In the genomic region with DNA sequence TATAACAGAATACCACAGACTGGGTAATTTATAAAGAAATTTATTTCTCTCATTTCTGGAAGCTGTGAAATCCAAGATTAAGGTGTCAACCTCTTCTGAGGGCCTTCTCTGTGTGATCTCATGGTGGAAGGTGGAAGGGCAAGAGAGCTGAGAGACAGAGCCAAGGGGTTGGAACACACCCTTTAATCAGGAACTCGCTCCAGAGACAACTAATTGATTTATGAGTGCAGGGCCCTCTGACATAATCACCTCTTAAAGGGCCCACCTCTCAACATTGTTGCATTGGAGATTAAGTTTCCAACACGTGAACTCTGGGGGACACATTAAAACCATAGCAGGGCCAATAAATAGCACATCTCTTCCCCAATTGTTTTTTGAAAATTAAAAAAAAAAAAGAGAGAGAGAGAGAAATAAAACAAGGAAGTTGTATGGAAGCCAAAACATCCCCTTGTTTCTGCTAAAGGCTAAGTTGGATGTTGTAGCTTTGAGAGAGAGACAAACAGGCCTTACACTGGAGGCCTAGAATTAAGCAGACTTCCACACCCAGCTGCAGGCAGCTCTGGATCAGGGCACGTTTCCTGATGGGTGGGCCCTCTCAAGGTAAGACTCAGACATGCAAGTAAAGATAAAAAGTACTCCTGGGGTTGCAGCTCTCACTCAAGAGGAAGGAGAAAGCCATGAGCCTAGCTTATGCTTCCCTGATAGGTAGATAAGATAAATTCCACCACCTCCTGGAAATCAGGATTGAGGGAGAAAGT, we compare ENCODE assay signal across 1 cellular context.
TF ChIP-seq lines count a peak whose summit lies in the region.

No MANE protein-coding gene starts in this region.

TF ChIP-seq in WTC11, 78 proteins besides CTCF, POLR2A, EP300 and RAD21:
- TF ChIP-seq ARID4B (CRISPR knock-in tag; IDR thresholded peaks at IDR 0.05; ENCODE audit: borderline replicate concordance): no peak
- no peak for TF ChIP-seq MYBL2 (CRISPR knock-in tag; IDR thresholded peaks at IDR 0.05)
- no peak for TF ChIP-seq NR3C1 (CRISPR knock-in tag; conservative IDR thresholded peaks at IDR 0.05; ENCODE audit: low read depth)
- TF ChIP-seq SMAD3 (CRISPR knock-in tag; IDR thresholded peaks at IDR 0.05; ENCODE audit: borderline replicate concordance): no peak
- no peak for TF ChIP-seq TCF7 (CRISPR knock-in tag; IDR thresholded peaks at IDR 0.05; ENCODE audit: low read depth)
- TF ChIP-seq MXD4 (CRISPR knock-in tag; IDR thresholded peaks at IDR 0.05; ENCODE audit: borderline replicate concordance): no peak
- TF ChIP-seq OVOL2 (CRISPR knock-in tag; IDR thresholded peaks at IDR 0.05; ENCODE audit: borderline replicate concordance): no peak
- TF ChIP-seq USF2 (CRISPR knock-in tag; IDR thresholded peaks at IDR 0.05): no peak
- no peak for TF ChIP-seq ZNF138 (CRISPR knock-in tag; conservative IDR thresholded peaks at IDR 0.05)
- no peak for TF ChIP-seq NFATC4 (CRISPR knock-in tag; IDR thresholded peaks at IDR 0.05)
